In the genomic region with DNA sequence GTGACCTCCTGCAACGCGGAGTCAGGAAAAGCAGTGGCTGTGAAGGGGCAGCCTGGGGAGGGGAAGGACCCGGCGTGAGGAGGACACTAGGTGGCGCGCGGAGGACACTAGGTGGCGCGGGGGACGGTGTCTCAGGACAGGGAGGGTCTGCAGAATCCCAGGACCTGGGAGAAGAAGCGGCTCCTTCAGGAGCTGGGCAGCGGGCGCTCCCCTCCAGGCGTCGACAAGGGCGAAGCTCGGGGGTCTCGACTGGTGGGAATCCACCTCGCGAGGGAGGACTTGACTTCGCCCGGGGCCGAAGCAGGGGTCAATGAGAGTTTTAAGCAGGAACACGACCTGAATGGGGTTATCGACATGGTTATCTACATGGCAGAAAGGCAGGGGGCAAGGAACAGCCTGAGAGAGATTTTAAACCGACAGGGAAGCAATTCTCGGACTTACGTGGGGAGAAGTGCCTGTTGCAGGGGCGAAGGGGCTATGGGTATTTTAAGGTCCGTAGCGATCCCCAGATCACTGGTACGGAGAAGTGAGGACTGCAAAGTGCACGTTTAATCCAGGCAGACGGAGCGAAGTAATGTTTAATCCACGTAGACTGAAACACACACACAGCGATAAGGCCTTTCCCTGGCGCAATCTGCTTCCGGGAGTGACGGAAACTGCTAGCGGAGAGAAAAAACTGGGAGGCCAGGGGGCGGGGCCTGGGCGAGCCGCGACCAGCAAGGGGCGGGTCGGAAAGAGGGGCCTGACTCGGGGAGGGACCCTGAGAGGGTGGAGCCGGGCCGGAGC, we compare ENCODE assay signal across 1 cellular context.
TF ChIP-seq lines count a peak whose summit lies in the region.

Gene ZNF616, minus strand, starts transcription at position 648 of the 786 bp plus-strand sequence. CDS start 9,426 bp downstream, outside the sequence.

TF ChIP-seq in HepG2, 621 proteins besides CTCF, POLR2A, EP300 and RAD21 (continued from another document and continues in another):
- TF ChIP-seq ZBTB37 (CRISPR knock-in tag; IDR thresholded peaks at IDR 0.05) (no peak), SRF (IDR thresholded peaks at IDR 0.05; ENCODE audit: low read depth, low read length) (no peak), GLI4 (CRISPR knock-in tag; IDR thresholded peaks at IDR 0.05; ENCODE audit: borderline replicate concordance) (peak; percentile 56; the same call in 1 of the 2 replicates), SCMH1 (CRISPR knock-in tag; IDR thresholded peaks at IDR 0.05; ENCODE audit: borderline replicate concordance) (no peak), ZNF441 (CRISPR knock-in tag; IDR thresholded peaks at IDR 0.05; ENCODE audit: borderline replicate concordance) (0 out of 2 replicates have a peak, but pooled peaks have one; percentile 12), ASH2L (IDR thresholded peaks at IDR 0.05; ENCODE audit: insufficient read length, low read depth, low read length) (peak; percentile 2), ZNF337 (CRISPR knock-in tag; IDR thresholded peaks at IDR 0.05; ENCODE audit: borderline replicate concordance, low read depth) (no peak), SRSF1 (optimal IDR thresholded peaks at IDR 0.05; ENCODE audit: low read depth, low read length) (peak; percentile 39), RARG (CRISPR knock-in tag; IDR thresholded peaks at IDR 0.05; ENCODE audit: low read depth) (peak; percentile 34; the same call in 1 of the 2 replicates), BATF2 (CRISPR knock-in tag; IDR thresholded peaks at IDR 0.05) (no peak), ZNF547 (CRISPR knock-in tag; IDR thresholded peaks at IDR 0.05) (no peak; the same call in 1 of the 2 replicates), ZNF367 (CRISPR knock-in tag; IDR thresholded peaks at IDR 0.05; ENCODE audit: borderline replicate concordance) (no peak), ZNF446 (CRISPR knock-in tag; IDR thresholded peaks at IDR 0.05) (no peak), SOX13 (IDR thresholded peaks at IDR 0.05) (no peak), SOX13 (CRISPR knock-in tag; conservative IDR thresholded peaks at IDR 0.05 in 1 of 2, IDR thresholded peaks at IDR 0.05 in 1 of 2) (no peak), MATR3 (CRISPR knock-in tag; IDR thresholded peaks at IDR 0.05) (no peak), ZNF329 (CRISPR knock-in tag; IDR thresholded peaks at IDR 0.05; ENCODE audit: low read depth) (no peak), DDIT3 (CRISPR knock-in tag; IDR thresholded peaks at IDR 0.05) (no peak), ZNF101 (CRISPR knock-in tag; IDR thresholded peaks at IDR 0.05; ENCODE audit: borderline replicate concordance, low read depth) (peak; percentile 28; the same call in 1 of the 2 replicates), ZBED4 (CRISPR knock-in tag; IDR thresholded peaks at IDR 0.05; ENCODE audit: borderline replicate concordance) (0 out of 2 replicates have a peak, but pooled peaks have one; percentile 9), ZNF703 (CRISPR knock-in tag; IDR thresholded peaks at IDR 0.05; ENCODE audit: borderline replicate concordance) (no peak), RFXANK (CRISPR knock-in tag; IDR thresholded peaks at IDR 0.05) (no peak), MIER2 (CRISPR knock-in tag; IDR thresholded peaks at IDR 0.05) (no peak), IRF1 (CRISPR knock-in tag; IDR thresholded peaks at IDR 0.05; ENCODE audit: low read depth) (0 out of 2 replicates have a peak, but pooled peaks have one; percentile 17), ZNF160 (CRISPR knock-in tag; IDR thresholded peaks at IDR 0.05) (peak; percentile 11; the same call in 1 of the 2 replicates), GATA4 (IDR thresholded peaks at IDR 0.05; ENCODE audit: borderline replicate concordance, low read depth) (no peak), ZNF260 (CRISPR knock-in tag; IDR thresholded peaks at IDR 0.05; ENCODE audit: borderline replicate concordance, low read depth) (no peak), ZBTB26 (CRISPR knock-in tag; IDR thresholded peaks at IDR 0.05; ENCODE audit: borderline replicate concordance) (no peak), ZNF460 (CRISPR knock-in tag; IDR thresholded peaks at IDR 0.05; ENCODE audit: borderline replicate concordance) (no peak), ATRX (CRISPR knock-in tag; IDR thresholded peaks at IDR 0.05; ENCODE audit: borderline replicate concordance) (no peak), ZNF530 (CRISPR knock-in tag; IDR thresholded peaks at IDR 0.05; ENCODE audit: low read depth) (no peak), SMARCC2 (IDR thresholded peaks at IDR 0.05) (no peak), DBP (CRISPR knock-in tag; IDR thresholded peaks at IDR 0.05; ENCODE audit: not compliant biosample characterization) (no peak), ZBTB7B (CRISPR knock-in tag; IDR thresholded peaks at IDR 0.05) (no peak), STAT6 (CRISPR knock-in tag; IDR thresholded peaks at IDR 0.05; ENCODE audit: borderline replicate concordance) (no peak), ZNF629 (CRISPR knock-in tag; conservative IDR thresholded peaks at IDR 0.05) (no peak), AGO1 (IDR thresholded peaks at IDR 0.05; ENCODE audit: low read depth, low read length, poor library complexity, severe bottlenecking) (no peak), DMAP1 (CRISPR knock-in tag; IDR thresholded peaks at IDR 0.05) (no peak), ZNF782 (CRISPR knock-in tag; IDR thresholded peaks at IDR 0.05; ENCODE audit: borderline replicate concordance) (0 out of 2 replicates have a peak, but pooled peaks have one; percentile 25), ZNF737 (CRISPR knock-in tag; IDR thresholded peaks at IDR 0.05; ENCODE audit: borderline replicate concordance) (no peak), ARNT2 (CRISPR knock-in tag; IDR thresholded peaks at IDR 0.05; ENCODE audit: low read depth) (no peak)
- TF ChIP-seq, protein P1, sequence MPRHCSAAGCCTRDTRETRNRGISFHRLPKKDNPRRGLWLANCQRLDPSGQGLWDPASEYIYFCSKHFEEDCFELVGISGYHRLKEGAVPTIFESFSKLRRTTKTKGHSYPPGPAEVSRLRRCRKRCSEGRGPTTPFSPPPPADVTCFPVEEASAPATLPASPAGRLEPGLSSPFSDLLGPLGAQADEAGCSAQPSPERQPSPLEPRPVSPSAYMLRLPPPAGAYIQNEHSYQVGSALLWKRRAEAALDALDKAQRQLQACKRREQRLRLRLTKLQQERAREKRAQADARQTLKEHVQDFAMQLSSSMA (CRISPR knock-in tag; IDR thresholded peaks at IDR 0.05) = no peak
- TF ChIP-seq, protein P2, sequence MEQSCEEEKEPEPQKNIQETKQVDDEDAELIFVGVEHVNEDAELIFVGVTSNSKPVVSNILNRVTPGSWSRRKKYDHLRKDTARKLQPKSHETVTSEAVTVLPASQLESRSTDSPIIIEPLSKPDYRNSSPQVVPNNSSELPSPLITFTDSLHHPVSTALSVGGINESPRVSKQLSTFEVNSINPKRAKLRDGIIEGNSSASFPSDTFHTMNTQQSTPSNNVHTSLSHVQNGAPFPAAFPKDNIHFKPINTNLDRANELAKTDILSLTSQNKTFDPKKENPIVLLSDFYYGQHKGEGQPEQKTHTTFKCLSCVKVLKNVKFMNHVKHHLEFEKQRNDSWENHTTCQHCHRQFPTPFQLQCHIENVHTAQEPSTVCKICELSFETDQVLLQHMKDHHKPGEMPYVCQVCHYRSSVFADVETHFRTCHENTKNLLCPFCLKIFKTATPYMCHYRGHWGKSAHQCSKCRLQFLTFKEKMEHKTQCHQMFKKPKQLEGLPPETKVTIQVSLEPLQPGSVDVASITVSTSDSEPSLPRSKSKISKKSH (CRISPR knock-in tag; IDR thresholded peaks at IDR 0.05; ENCODE audit: borderline replicate concordance) = no peak
- TF ChIP-seq, protein P3, sequence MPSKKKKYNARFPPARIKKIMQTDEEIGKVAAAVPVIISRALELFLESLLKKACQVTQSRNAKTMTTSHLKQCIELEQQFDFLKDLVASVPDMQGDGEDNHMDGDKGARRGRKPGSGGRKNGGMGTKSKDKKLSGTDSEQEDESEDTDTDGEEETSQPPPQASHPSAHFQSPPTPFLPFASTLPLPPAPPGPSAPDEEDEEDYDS (CRISPR knock-in tag; IDR thresholded peaks at IDR 0.05) = peak; percentile 54; the same call in 1 of the 2 replicates
